ENCODE assay signal across 1 cellular context in genomic region chr18:3402962-3403585, GRCh38.
TF ChIP-seq lines count a peak whose summit lies in the region.

No MANE protein-coding gene starts in this region.

TF ChIP-seq in GM23338, 12 proteins besides CTCF, POLR2A, EP300 and RAD21 (continued from another document):
- TF ChIP-seq, protein P1, sequence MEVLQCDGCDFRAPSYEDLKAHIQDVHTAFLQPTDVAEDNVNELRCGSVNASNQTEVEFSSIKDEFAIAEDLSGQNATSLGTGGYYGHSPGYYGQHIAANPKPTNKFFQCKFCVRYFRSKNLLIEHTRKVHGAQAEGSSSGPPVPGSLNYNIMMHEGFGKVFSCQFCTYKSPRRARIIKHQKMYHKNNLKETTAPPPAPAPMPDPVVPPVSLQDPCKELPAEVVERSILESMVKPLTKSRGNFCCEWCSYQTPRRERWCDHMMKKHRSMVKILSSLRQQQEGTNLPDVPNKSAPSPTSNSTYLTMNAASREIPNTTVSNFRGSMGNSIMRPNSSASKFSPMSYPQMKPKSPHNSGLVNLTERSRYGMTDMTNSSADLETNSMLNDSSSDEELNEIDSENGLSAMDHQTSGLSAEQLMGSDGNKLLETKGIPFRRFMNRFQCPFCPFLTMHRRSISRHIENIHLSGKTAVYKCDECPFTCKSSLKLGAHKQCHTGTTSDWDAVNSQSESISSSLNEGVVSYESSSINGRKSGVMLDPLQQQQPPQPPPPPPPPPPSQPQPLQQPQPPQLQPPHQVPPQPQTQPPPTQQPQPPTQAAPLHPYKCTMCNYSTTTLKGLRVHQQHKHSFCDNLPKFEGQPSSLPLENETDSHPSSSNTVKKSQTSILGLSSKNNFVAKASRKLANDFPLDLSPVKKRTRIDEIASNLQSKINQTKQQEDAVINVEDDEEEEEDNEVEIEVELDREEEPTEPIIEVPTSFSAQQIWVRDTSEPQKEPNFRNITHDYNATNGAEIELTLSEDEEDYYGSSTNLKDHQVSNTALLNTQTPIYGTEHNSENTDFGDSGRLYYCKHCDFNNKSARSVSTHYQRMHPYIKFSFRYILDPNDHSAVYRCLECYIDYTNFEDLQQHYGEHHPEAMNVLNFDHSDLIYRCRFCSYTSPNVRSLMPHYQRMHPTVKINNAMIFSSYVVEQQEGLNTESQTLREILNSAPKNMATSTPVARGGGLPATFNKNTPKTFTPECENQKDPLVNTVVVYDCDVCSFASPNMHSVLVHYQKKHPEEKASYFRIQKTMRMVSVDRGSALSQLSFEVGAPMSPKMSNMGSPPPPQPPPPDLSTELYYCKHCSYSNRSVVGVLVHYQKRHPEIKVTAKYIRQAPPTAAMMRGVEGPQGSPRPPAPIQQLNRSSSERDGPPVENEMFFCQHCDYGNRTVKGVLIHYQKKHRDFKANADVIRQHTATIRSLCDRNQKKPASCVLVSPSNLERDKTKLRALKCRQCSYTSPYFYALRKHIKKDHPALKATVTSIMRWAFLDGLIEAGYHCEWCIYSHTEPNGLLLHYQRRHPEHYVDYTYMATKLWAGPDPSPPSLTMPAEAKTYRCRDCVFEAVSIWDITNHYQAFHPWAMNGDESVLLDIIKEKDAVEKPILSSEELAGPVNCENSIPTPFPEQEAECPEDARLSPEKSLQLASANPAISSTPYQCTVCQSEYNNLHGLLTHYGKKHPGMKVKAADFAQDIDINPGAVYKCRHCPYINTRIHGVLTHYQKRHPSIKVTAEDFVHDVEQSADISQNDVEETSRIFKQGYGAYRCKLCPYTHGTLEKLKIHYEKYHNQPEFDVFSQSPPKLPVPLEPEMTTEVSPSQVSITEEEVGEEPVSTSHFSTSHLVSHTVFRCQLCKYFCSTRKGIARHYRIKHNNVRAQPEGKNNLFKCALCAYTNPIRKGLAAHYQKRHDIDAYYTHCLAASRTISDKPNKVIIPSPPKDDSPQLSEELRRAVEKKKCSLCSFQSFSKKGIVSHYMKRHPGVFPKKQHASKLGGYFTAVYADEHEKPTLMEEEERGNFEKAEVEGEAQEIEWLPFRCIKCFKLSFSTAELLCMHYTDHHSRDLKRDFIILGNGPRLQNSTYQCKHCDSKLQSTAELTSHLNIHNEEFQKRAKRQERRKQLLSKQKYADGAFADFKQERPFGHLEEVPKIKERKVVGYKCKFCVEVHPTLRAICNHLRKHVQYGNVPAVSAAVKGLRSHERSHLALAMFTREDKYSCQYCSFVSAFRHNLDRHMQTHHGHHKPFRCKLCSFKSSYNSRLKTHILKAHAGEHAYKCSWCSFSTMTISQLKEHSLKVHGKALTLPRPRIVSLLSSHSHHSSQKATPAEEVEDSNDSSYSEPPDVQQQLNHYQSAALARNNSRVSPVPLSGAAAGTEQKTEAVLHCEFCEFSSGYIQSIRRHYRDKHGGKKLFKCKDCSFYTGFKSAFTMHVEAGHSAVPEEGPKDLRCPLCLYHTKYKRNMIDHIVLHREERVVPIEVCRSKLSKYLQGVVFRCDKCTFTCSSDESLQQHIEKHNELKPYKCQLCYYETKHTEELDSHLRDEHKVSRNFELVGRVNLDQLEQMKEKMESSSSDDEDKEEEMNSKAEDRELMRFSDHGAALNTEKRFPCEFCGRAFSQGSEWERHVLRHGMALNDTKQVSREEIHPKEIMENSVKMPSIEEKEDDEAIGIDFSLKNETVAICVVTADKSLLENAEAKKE (CRISPR knock-in tag; IDR thresholded peaks at IDR 0.05) = no peak
- TF ChIP-seq, protein P2, sequence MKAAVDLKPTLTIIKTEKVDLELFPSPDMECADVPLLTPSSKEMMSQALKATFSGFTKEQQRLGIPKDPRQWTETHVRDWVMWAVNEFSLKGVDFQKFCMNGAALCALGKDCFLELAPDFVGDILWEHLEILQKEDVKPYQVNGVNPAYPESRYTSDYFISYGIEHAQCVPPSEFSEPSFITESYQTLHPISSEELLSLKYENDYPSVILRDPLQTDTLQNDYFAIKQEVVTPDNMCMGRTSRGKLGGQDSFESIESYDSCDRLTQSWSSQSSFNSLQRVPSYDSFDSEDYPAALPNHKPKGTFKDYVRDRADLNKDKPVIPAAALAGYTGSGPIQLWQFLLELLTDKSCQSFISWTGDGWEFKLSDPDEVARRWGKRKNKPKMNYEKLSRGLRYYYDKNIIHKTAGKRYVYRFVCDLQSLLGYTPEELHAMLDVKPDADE (IDR thresholded peaks at IDR 0.05) = no peak
TF ChIP-seq in GM23338: peak in this region for 0.
